In the genomic region with DNA sequence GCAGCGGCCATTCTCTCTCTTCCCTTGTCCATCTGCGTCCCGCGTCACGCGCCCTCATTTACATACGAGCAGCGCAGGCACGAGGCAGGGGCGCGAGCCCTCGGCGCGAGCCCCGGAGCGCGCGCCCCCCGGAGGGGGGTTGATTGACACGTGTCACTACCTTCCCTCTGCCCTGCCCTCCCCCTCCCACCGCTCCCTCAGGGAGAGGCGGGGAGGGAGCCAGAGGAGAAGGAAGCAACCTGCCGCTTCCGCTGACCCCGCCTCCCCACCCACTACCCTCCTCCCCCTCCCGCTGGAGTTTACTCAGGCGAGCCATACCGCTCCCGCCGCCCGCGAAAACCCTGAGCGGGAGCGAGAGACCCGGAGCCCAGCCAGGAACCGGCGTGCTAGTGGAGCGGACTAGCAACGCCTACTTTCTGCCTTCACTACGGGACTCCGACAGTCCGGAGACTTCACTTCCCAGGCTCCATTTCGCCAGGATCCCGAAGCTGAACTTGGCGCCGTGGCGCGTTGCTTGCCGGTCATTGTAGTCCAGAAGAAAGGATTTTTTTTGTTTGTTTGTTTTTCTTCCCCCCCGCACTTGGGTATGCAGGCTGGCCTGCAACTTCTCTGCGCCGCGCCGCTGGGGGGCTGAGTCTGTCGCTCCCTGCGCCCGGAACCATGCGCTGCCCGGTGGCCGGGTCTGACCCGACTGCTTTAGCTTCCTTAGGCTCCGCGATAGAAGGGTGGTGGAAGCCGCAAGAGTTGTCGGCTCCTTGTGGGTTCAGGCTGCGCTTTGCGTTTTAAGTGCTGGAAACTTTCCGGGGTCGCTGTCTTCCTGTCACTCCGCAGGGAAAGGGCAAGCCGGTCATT, we compare ENCODE assay signal across 1 cellular context.
TF ChIP-seq lines count a peak whose summit lies in the region.

Gene LCORL (minus strand): TSS at position 36 of the 852 bp plus-strand sequence. CDS start 4 bp downstream, at position 32.

TF ChIP-seq in K562, 482 proteins besides CTCF, POLR2A, EP300 and RAD21 (continued from another document and continues in another):
- no peak for TF ChIP-seq CBX1 (IDR thresholded peaks at IDR 0.05; ENCODE audit: low read depth)
- TF ChIP-seq, protein P1, sequence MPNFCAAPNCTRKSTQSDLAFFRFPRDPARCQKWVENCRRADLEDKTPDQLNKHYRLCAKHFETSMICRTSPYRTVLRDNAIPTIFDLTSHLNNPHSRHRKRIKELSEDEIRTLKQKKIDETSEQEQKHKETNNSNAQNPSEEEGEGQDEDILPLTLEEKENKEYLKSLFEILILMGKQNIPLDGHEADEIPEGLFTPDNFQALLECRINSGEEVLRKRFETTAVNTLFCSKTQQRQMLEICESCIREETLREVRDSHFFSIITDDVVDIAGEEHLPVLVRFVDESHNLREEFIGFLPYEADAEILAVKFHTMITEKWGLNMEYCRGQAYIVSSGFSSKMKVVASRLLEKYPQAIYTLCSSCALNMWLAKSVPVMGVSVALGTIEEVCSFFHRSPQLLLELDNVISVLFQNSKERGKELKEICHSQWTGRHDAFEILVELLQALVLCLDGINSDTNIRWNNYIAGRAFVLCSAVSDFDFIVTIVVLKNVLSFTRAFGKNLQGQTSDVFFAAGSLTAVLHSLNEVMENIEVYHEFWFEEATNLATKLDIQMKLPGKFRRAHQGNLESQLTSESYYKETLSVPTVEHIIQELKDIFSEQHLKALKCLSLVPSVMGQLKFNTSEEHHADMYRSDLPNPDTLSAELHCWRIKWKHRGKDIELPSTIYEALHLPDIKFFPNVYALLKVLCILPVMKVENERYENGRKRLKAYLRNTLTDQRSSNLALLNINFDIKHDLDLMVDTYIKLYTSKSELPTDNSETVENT (CRISPR knock-in tag; IDR thresholded peaks at IDR 0.05) = peak; percentile 60
- TF ChIP-seq RUNX1 (IDR thresholded peaks at IDR 0.05; ENCODE audit: low read depth) = no peak
- TF ChIP-seq, protein P2, sequence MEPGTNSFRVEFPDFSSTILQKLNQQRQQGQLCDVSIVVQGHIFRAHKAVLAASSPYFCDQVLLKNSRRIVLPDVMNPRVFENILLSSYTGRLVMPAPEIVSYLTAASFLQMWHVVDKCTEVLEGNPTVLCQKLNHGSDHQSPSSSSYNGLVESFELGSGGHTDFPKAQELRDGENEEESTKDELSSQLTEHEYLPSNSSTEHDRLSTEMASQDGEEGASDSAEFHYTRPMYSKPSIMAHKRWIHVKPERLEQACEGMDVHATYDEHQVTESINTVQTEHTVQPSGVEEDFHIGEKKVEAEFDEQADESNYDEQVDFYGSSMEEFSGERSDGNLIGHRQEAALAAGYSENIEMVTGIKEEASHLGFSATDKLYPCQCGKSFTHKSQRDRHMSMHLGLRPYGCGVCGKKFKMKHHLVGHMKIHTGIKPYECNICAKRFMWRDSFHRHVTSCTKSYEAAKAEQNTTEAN (CRISPR knock-in tag; IDR thresholded peaks at IDR 0.05) = 0 out of 2 replicates have a peak, but pooled peaks have one; percentile 72
- no peak for TF ChIP-seq KLF6 (CRISPR knock-in tag; IDR thresholded peaks at IDR 0.05; ENCODE audit: borderline replicate concordance)
- TF ChIP-seq NR4A1 (CRISPR knock-in tag; IDR thresholded peaks at IDR 0.05) = no peak
- TF ChIP-seq NR4A1 (tag; IDR thresholded peaks at IDR 0.05) = no peak
- peak; percentile 82 for TF ChIP-seq ZNF740 (CRISPR knock-in tag; IDR thresholded peaks at IDR 0.05)
- TF ChIP-seq ZNF740 (tag; IDR thresholded peaks at IDR 0.05) = peak in 1 of 2 experiments; percentile 81; a peak in 2 of 4 replicates
- TF ChIP-seq DPF2 (IDR thresholded peaks at IDR 0.05) = no peak
- no peak for TF ChIP-seq FOXA1 (IDR thresholded peaks at IDR 0.05; ENCODE audit: borderline replicate concordance)
- peak; percentile 92 for TF ChIP-seq MYC (IDR thresholded peaks at IDR 0.05; ENCODE audit: low read depth, low read length)
- no peak for TF ChIP-seq MYC (CRISPR knock-in tag; IDR thresholded peaks at IDR 0.05; ENCODE audit: borderline replicate concordance, low read depth)
- TF ChIP-seq NEUROD1 (IDR thresholded peaks at IDR 0.05; ENCODE audit: borderline replicate concordance, low read depth, low read length, partially characterized antibody) = peak; percentile 8
- TF ChIP-seq, protein P3, sequence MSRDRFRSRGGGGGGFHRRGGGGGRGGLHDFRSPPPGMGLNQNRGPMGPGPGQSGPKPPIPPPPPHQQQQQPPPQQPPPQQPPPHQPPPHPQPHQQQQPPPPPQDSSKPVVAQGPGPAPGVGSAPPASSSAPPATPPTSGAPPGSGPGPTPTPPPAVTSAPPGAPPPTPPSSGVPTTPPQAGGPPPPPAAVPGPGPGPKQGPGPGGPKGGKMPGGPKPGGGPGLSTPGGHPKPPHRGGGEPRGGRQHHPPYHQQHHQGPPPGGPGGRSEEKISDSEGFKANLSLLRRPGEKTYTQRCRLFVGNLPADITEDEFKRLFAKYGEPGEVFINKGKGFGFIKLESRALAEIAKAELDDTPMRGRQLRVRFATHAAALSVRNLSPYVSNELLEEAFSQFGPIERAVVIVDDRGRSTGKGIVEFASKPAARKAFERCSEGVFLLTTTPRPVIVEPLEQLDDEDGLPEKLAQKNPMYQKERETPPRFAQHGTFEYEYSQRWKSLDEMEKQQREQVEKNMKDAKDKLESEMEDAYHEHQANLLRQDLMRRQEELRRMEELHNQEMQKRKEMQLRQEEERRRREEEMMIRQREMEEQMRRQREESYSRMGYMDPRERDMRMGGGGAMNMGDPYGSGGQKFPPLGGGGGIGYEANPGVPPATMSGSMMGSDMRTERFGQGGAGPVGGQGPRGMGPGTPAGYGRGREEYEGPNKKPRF (IDR thresholded peaks at IDR 0.05; ENCODE audit: low read depth, low read length) = no peak
- TF ChIP-seq HDAC3 (IDR thresholded peaks at IDR 0.05; ENCODE audit: borderline replicate concordance, partially characterized antibody) = no peak
- no peak for TF ChIP-seq ZBTB8A (IDR thresholded peaks at IDR 0.05; ENCODE audit: partially characterized antibody)
- TF ChIP-seq ZNF668 (CRISPR knock-in tag; IDR thresholded peaks at IDR 0.05) = no peak
- peak in 2 of 3 experiments; percentile 84 to 88 for TF ChIP-seq YY1 (IDR thresholded peaks at IDR 0.05; ENCODE audit: borderline replicate concordance in 1 of 3, control insufficient read depth in 1 of 3, extremely low read depth in 1 of 3, insufficient read depth in 3 of 3, insufficient read length in 1 of 3, insufficient replicate concordance in 2 of 3, low read depth in 1 of 3, low read length in 2 of 3)
- no peak for TF ChIP-seq KHSRP (IDR thresholded peaks at IDR 0.05)
- TF ChIP-seq MYNN (IDR thresholded peaks at IDR 0.05) = 0 out of 2 replicates have a peak, but pooled peaks have one; percentile 25
- no peak for TF ChIP-seq MYNN (CRISPR knock-in tag; IDR thresholded peaks at IDR 0.05)
- TF ChIP-seq PRPF4 (IDR thresholded peaks at IDR 0.05; ENCODE audit: insufficient read depth, low read depth, low read length, poor library complexity, severe bottlenecking) = no peak
- TF ChIP-seq ZFX (CRISPR knock-in tag; IDR thresholded peaks at IDR 0.05) = peak; percentile 72
- TF ChIP-seq ZNF395 (CRISPR knock-in tag; IDR thresholded peaks at IDR 0.05) = peak; percentile 89
- TF ChIP-seq ZNF780A (CRISPR knock-in tag; IDR thresholded peaks at IDR 0.05) = no peak
- peak in 1 of 2 experiments; percentile 63; a peak in 1 of 3 replicates for TF ChIP-seq CBX3 (IDR thresholded peaks at IDR 0.05; ENCODE audit: borderline replicate concordance in 1 of 2, low read length in 2 of 2)
- no peak for TF ChIP-seq MLLT1 (IDR thresholded peaks at IDR 0.05)
- TF ChIP-seq TEAD2 (tag; IDR thresholded peaks at IDR 0.05) = no peak
- no peak for TF ChIP-seq RBM15 (IDR thresholded peaks at IDR 0.05; ENCODE audit: insufficient read depth, low read length)
- no peak for TF ChIP-seq ZNF316 (IDR thresholded peaks at IDR 0.05)
- TF ChIP-seq JUND (IDR thresholded peaks at IDR 0.05; ENCODE audit: borderline replicate concordance, low read depth, low read length) = peak; percentile 28; the same call in 1 of the 2 replicates
- no peak; the same call in 2 of the 3 replicates for TF ChIP-seq JUND (tag; IDR thresholded peaks at IDR 0.05; ENCODE audit: borderline replicate concordance, low read depth, low read length)
- peak; percentile 15; the same call in 1 of the 2 replicates for TF ChIP-seq MAFK (IDR thresholded peaks at IDR 0.05; ENCODE audit: low read length)
- no peak for TF ChIP-seq HMBOX1 (IDR thresholded peaks at IDR 0.05)
- no peak for TF ChIP-seq STAT5A (IDR thresholded peaks at IDR 0.05; ENCODE audit: borderline replicate concordance, low read length)
- TF ChIP-seq ZNF431 (CRISPR knock-in tag; IDR thresholded peaks at IDR 0.05) = no peak; the same call in 1 of the 2 replicates
- TF ChIP-seq ZNF699 (CRISPR knock-in tag; IDR thresholded peaks at IDR 0.05; ENCODE audit: insufficient replicate concordance) = no peak
- 0 out of 2 replicates have a peak, but pooled peaks have one; percentile 14 for TF ChIP-seq NR2C1 (IDR thresholded peaks at IDR 0.05)
- TF ChIP-seq NR2C1 (tag; IDR thresholded peaks at IDR 0.05) = peak; percentile 66
- 0 out of 2 replicates have a peak, but pooled peaks have one; percentile 68 for TF ChIP-seq HES1 (IDR thresholded peaks at IDR 0.05; ENCODE audit: low read depth)
- TF ChIP-seq ZNF717 (CRISPR knock-in tag; IDR thresholded peaks at IDR 0.05) = no peak
- no peak for TF ChIP-seq PYGO2 (tag; IDR thresholded peaks at IDR 0.05)
- TF ChIP-seq GMEB1 (CRISPR knock-in tag; IDR thresholded peaks at IDR 0.05) = peak; percentile 84
- TF ChIP-seq EGR1 (conservative IDR thresholded peaks at IDR 0.05) = peak; percentile 69
- TF ChIP-seq CHD2 (IDR thresholded peaks at IDR 0.05; ENCODE audit: low read depth, low read length) = peak; percentile 41
- peak; percentile 83 for TF ChIP-seq ZNF197 (CRISPR knock-in tag; IDR thresholded peaks at IDR 0.05; ENCODE audit: low read depth)
- TF ChIP-seq ZNF41 (CRISPR knock-in tag; conservative IDR thresholded peaks at IDR 0.05) = no peak
- no peak for TF ChIP-seq NR1H2 (CRISPR knock-in tag; IDR thresholded peaks at IDR 0.05)
- TF ChIP-seq ZNF124 (CRISPR knock-in tag; IDR thresholded peaks at IDR 0.05) = no peak
- TF ChIP-seq SP2 (IDR thresholded peaks at IDR 0.05; ENCODE audit: extremely low read depth, low read depth, low read length, poor library complexity, severe bottlenecking) = no peak
- no peak; the same call in 1 of the 2 replicates for TF ChIP-seq CTBP1 (IDR thresholded peaks at IDR 0.05; ENCODE audit: borderline replicate concordance)
- TF ChIP-seq SOX6 (IDR thresholded peaks at IDR 0.05) = peak; percentile 63
- no peak for TF ChIP-seq RFX5 (IDR thresholded peaks at IDR 0.05; ENCODE audit: low read depth, low read length)
- peak; percentile 65; the same call in 1 of the 2 replicates for TF ChIP-seq ATF7 (IDR thresholded peaks at IDR 0.05)
- TF ChIP-seq ZNF830 (CRISPR knock-in tag; IDR thresholded peaks at IDR 0.05) = no peak
- no peak for TF ChIP-seq RFX7 (CRISPR knock-in tag; IDR thresholded peaks at IDR 0.05)
- TF ChIP-seq SAFB2 (IDR thresholded peaks at IDR 0.05; ENCODE audit: borderline replicate concordance, low read depth, low read length, severe bottlenecking) = no peak
